In the genomic region with DNA sequence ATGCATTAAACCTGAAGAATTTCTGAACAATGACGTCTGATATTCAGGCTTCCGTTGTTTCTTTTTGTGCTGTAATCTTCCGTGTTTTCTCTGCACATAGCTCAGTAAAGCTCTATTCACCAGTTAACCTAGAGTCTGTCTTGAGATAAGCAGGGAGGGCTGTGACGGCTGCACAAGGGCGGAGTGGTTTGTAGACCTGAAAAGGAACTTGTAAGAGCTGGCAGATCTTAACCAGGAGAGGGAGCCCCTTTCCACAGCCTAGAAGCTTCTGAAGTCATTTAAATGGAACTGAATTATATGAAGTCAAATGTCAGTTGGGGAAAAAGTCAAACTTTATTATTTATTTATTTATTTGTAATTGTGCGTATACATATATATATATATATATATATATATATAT, we compare ENCODE assay signal across 12 cellular contexts. TPM values are rescaled to one million over a fixed set of nuclear protein-coding genes. Genes with fewer than 3 reads are reported as not detected.
DNase-seq lines count a peak whose midpoint lies in the region; ATAC-seq, FAIRE-seq and TF ChIP-seq lines count a peak whose summit lies in the region.
"Had no signal": no experiment of that assay in that cellular context is flagged by ENCODE, and none has a peak within 500 bp of the region (broad histone marks: within the 10 kb centered on the region; RNA-seq: fewer than 3 reads in every experiment).

No MANE protein-coding gene starts in this region.

- peak overlapping the region; percentile 24 for H3K9ac ChIP-seq in HUES6 (ENCODE audit: low read length)

- H3K27ac Mint-ChIP-seq in activated CD4-positive, alpha-beta T cell treated with anti-CD3 and anti-CD28 coated beads, Interleukin-2, amount 10 ng/mL, durations not matched to agents 24 days and 14 days: no peak overlapping the region

- no peak overlapping the region for H3K4me3 Mint-ChIP-seq in activated CD4-positive, alpha-beta T cell treated with anti-CD3 and anti-CD28 coated beads, Interleukin-2, amount 10 ng/mL, durations not matched to agents 24 days and 14 days

- no peaks in the 10 kb centered on the region for H3K27me3 Mint-ChIP-seq in activated CD4-positive, alpha-beta T cell treated with anti-CD3 and anti-CD28 coated beads, Interleukin-2, amount 10 ng/mL, durations not matched to agents 24 days and 14 days

- H3K4me3 ChIP-seq in AG09309 (ENCODE audit: control insufficient read depth, low read depth, low read length) (no peak overlapping the region), HUES6 (ENCODE audit: low read depth, low read length) (no peak overlapping the region), lower lobe of right lung (no peak overlapping the region)

- peak in 1 of 2 donors; percentile 47 for ATAC-seq in lower lobe of right lung
- ATAC-seq in GM18511 (IDR thresholded peaks at IDR 0.05; ENCODE audit: unreplicated experiment): no peak
- no peak for ATAC-seq in GM19395 (IDR thresholded peaks at IDR 0.05; ENCODE audit: unreplicated experiment)

- peaks cover 4% of the 10 kb centered on the region; the same call in 1 of the 2 replicates for H3K36me3 ChIP-seq in HUES6 (ENCODE audit: control insufficient read depth, insufficient read depth, low read length)
- no peaks in the 10 kb centered on the region for H3K36me3 ChIP-seq in lower lobe of right lung

- H3K4me1 ChIP-seq in HUES6 (ENCODE audit: control insufficient read depth, insufficient read depth, low read length): peaks cover 25% of the 10 kb centered on the region
- no peaks in the 10 kb centered on the region for H3K4me1 ChIP-seq in lower lobe of right lung

- TF ChIP-seq CTCF in AG09309 (IDR thresholded peaks at IDR 0.05; ENCODE audit: control insufficient read depth, insufficient read depth, low read depth, low read length, missing control alignments) (peak; percentile 11), lower lobe of right lung (IDR thresholded peaks at IDR 0.05) (peak; percentile 45)

- H3K27me3 ChIP-seq in HUES6 (ENCODE audit: control insufficient read depth, insufficient read depth, low read length) (no peaks in the 10 kb centered on the region), lower lobe of right lung (ENCODE audit: low read depth) (no peaks in the 10 kb centered on the region)

- no peaks in the 10 kb centered on the region for H3K36me3 Mint-ChIP-seq in activated CD4-positive, alpha-beta T cell treated with anti-CD3 and anti-CD28 coated beads, Interleukin-2, amount 10 ng/mL, durations not matched to agents 24 days and 14 days (ENCODE audit: low read depth)

- H3K4me1 Mint-ChIP-seq in activated CD4-positive, alpha-beta T cell treated with anti-CD3 and anti-CD28 coated beads, Interleukin-2, amount 10 ng/mL, durations not matched to agents 24 days and 14 days: no peaks in the 10 kb centered on the region

- H3K9me3 ChIP-seq in HUES6 (ENCODE audit: control insufficient read depth, insufficient read depth, low read depth, low read length) (peaks cover 35% of the 10 kb centered on the region), lower lobe of right lung (no peaks in the 10 kb centered on the region)

- intact Hi-C loops in lower lobe of right lung (cut with DNase I): no loop called here
- intact Hi-C loops in activated CD4-positive, alpha-beta T cell treated with anti-CD3 and anti-CD28 coated beads, Interleukin-2, amount 10 ng/mL, durations not matched to agents 24 days and 14 days (cut with micrococcal nuclease): no loop called here

- DNase-seq in AG09309 (ENCODE audit: low read depth) (no peak), amniotic epithelial cell (ENCODE audit: low read depth) (peak; percentile 3), lower lobe of right lung (no peak), GM19239 (ENCODE audit: insufficient read length, low spot score) (no peak)
- DNase-seq in activated CD4-positive, alpha-beta T cell treated with anti-CD3 and anti-CD28 coated beads, Interleukin-2, amount 10 ng/mL, durations not matched to agents 24 days and 14 days: no peak
- DNase-seq: activated CD8-positive, alpha-beta memory T cell treated with anti-CD3 and anti-CD28 coated beads, Interleukin-2, amount 50 U/mL, for 48 hours; GOT3; NCI-H2171 had no signal

- peak overlapping the region; percentile 78 for H3K27ac ChIP-seq in HUES6 (ENCODE audit: low read depth, low read length)
- no peak overlapping the region for H3K27ac ChIP-seq in lower lobe of right lung

- no peak for FAIRE-seq in GM19239 (lab: Jason Lieb, UNC)

- H3K9me3 Mint-ChIP-seq in activated CD4-positive, alpha-beta T cell treated with anti-CD3 and anti-CD28 coated beads, Interleukin-2, amount 10 ng/mL, durations not matched to agents 24 days and 14 days: peaks cover 28% of the 10 kb centered on the region

RNA-seq across cellular contexts. Expression of a gene that starts 27.5 kb away (rescaled TPM):
- total RNA-seq in lower lobe of right lung: not detected
- total RNA-seq in activated CD4-positive, alpha-beta T cell treated with anti-CD3 and anti-CD28 coated beads, Interleukin-2, amount 10 ng/mL, durations not matched to agents 24 days and 14 days: not detected in 2 replicates
- total RNA-seq: renal cortical epithelial cell had no signal
